1 cellular context compared by ENCODE assay signal in the genomic region with DNA sequence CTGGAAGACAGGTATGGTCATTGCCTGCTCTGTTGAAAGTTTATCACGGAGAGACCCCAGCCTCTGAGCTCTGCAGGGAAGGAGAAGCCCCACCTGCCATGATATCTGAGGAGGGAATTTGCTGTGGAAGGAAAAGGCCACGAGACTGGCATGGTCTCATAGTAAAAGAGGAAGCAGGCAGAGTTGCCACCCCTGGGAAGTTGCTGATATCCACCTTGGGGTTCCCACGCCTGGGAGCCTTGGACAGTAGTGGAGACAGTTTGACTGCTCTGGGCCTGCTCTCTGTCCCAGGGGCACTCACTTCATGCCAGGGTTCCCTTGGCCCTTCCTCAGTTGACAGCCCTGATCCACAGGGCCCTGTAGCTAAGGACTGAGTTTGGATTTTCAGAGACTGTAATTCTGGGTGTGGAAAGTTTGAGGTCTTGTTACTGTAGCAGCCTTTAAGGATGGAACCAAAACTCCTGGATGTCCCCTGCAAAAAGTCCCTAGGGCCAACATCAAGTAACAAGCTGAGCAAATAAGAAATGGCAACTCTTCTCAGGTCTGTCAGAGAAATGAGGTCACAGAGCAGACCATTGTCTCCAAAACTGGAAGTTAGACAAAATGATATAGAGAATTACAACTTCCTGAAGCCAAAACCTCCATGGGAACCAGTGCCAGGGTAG.
TF ChIP-seq lines count a peak whose summit lies in the region.

No MANE protein-coding gene starts in this region.

TF ChIP-seq in GM12878, 131 proteins besides CTCF, POLR2A, EP300 and RAD21 (continued from another document):
- TF ChIP-seq IRF3 (IDR thresholded peaks at IDR 0.05) (no peak), NFIC (IDR thresholded peaks at IDR 0.05; ENCODE audit: low read depth, low read length) (0 out of 2 replicates have a peak, but pooled peaks have one; percentile 41), ZBTB11 (CRISPR knock-in tag; IDR thresholded peaks at IDR 0.05) (no peak), KDM1A (IDR thresholded peaks at IDR 0.05; ENCODE audit: borderline replicate concordance) (no peak), JUNB (IDR thresholded peaks at IDR 0.05) (peak; percentile 28; the same call in 1 of the 2 replicates)
- TF ChIP-seq, protein P1, sequence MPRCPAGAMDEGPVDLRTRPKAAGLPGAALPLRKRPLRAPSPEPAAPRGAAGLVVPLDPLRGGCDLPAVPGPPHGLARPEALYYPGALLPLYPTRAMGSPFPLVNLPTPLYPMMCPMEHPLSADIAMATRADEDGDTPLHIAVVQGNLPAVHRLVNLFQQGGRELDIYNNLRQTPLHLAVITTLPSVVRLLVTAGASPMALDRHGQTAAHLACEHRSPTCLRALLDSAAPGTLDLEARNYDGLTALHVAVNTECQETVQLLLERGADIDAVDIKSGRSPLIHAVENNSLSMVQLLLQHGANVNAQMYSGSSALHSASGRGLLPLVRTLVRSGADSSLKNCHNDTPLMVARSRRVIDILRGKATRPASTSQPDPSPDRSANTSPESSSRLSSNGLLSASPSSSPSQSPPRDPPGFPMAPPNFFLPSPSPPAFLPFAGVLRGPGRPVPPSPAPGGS (IDR thresholded peaks at IDR 0.05; ENCODE audit: borderline replicate concordance, insufficient read depth, low read depth, low read length, poor library complexity, severe bottlenecking) = no peak
